ENCODE assay signal across 14 cellular contexts in genomic region chr17:3895354-3895753, GRCh38. TPM values are rescaled to one million over a fixed set of nuclear protein-coding genes. Genes with fewer than 3 reads are reported as not detected.
DNase-seq lines count a peak whose midpoint lies in the region; ATAC-seq, FAIRE-seq and TF ChIP-seq lines count a peak whose summit lies in the region.
"Had no signal": no experiment of that assay in that cellular context is flagged by ENCODE, and none has a peak within 500 bp of the region (broad histone marks: within the 10 kb centered on the region; RNA-seq: fewer than 3 reads in every experiment).

No MANE protein-coding gene starts in this region.

- H3F3A ChIP-seq in PC-3 (ENCODE audit: low read length, unreplicated experiment): no peaks in the 10 kb centered on the region

- H3K27me3 ChIP-seq in PC-3 (ENCODE audit: low read length): no peaks in the 10 kb centered on the region
- no peaks in the 10 kb centered on the region for H3K27me3 ChIP-seq in K562 (ENCODE audit: control insufficient read depth in 2 of 2, insufficient read depth in 2 of 2, low read length in 2 of 2)
- no peaks in the 10 kb centered on the region for H3K27me3 ChIP-seq in mucosa of rectum (ENCODE audit: control insufficient read depth in 2 of 2, insufficient read depth in 2 of 2, low read length in 2 of 2)
- H3K27me3 ChIP-seq in suprapubic skin: no peaks in the 10 kb centered on the region

- H3K9ac ChIP-seq in PC-3 (ENCODE audit: low read length): no peak overlapping the region
- H3K9ac ChIP-seq in K562 (ENCODE audit: insufficient read depth in 1 of 2, low read depth in 2 of 2, low read length in 2 of 2): peak overlapping the region in 1 of 2 experiments; percentile 61; a peak in 1 of 4 replicates
- peak overlapping the region; percentile 24 to 48 for H3K9ac ChIP-seq in mucosa of rectum (ENCODE audit: low read depth in 1 of 2, low read length in 2 of 2)
- H3K9ac ChIP-seq: KMS-11 had no signal

- no peak for TF ChIP-seq CTCF in PC-3 (conservative IDR thresholded peaks at IDR 0.05; ENCODE audit: low read depth, low read length)
- no peak for TF ChIP-seq CTCF in K562 (IDR thresholded peaks at IDR 0.05 in 2 of 3, conservative IDR thresholded peaks at IDR 0.05 in 1 of 3; ENCODE audit: insufficient read depth in 2 of 3, low read depth in 1 of 3, low read length in 3 of 3)
- TF ChIP-seq CTCF in suprapubic skin (IDR thresholded peaks at IDR 0.05): no peak

- 0 out of 2 replicates have a peak overlapping the region, but pooled peaks have one; percentile 15 for H2AFZ ChIP-seq in PC-3 (ENCODE audit: low read length)
- peak overlapping the region; percentile 14; the same call in 1 of the 2 replicates for H2AFZ ChIP-seq in K562 (ENCODE audit: low read depth, low read length)

- H3K4me1 ChIP-seq in PC-3 (ENCODE audit: insufficient read depth, low read length) (peaks cover 38% of the 10 kb centered on the region), K562 (replicated peaks in 1 of 2; ENCODE audit: control insufficient read depth in 2 of 2, insufficient read depth in 2 of 2, low read length in 2 of 2) (peaks cover 16 to 47% of the 10 kb centered on the region in 2 experiments; a peak in 4 of 5 replicates), mucosa of rectum (ENCODE audit: control insufficient read depth in 2 of 2, insufficient read depth in 2 of 2, low read length in 2 of 2) (peaks cover 31 to 41% of the 10 kb centered on the region in 2 donors), suprapubic skin (peaks cover 60% of the 10 kb centered on the region)

- H3K9me2 ChIP-seq in PC-3 (replicated peaks; ENCODE audit: low read length): no peaks in the 10 kb centered on the region

- DNase-seq in PC-3: no peak
- no peak for DNase-seq in K562 (ENCODE audit: extremely low read depth in 1 of 4, low spot score in 3 of 4)
- no peak for DNase-seq in suprapubic skin (ENCODE audit: low spot score in 2 of 2)
- DNase-seq in GF-D8 (lab: John Stamatoyannopoulos, UW): no peak
- no peak for DNase-seq in activated CD4-positive, alpha-beta T cell treated with anti-CD3 and anti-CD28 coated beads, Interleukin-2, amount 50 U/mL, for 1 hour
- DNase-seq in HTR-8/SVneo (ENCODE audit: insufficient read length, low spot score): no peak
- DNase-seq: activated B cell treated with CpG ODN at 0.5 μM for 24 hours; activated naive CD8-positive, alpha-beta T cell treated with anti-CD3 and anti-CD28 coated beads, Interleukin-2, amount 10 ng/mL, durations not matched to agents 7 days and 5 days; NCI-H1436; stimulated activated CD4-positive, alpha-beta T cell treated with anti-CD3 and anti-CD28 coated beads, Interleukin-1b, Interleukin-23, amount 100 ng/mL, for 48 hours had no signal

- CTCF ChIA-PET in PC-3 (lab: Charles Lee): no interaction called here
- CTCF ChIA-PET in K562 (lab: Yijun Ruan, JAX; ENCODE audit: low intra/inter-chr PET ratio): no interaction called here

- WGBS in K562 (ENCODE audit: insufficient coverage, low coverage, missing lambda C conversion rate): 94% methylated on average over 3 of the region's 3 CpGs
- 87% methylated on average over 3 of the region's 3 CpGs for WGBS in suprapubic skin

- H3K9me1 ChIP-seq in K562 (ENCODE audit: control insufficient read depth, insufficient read depth, low read length): no peaks in the 10 kb centered on the region

- TF ChIP-seq POLR2A in K562 (conservative IDR thresholded peaks at IDR 0.05): no peak
- no peak for TF ChIP-seq POLR2A in suprapubic skin (IDR thresholded peaks at IDR 0.05)

- BruUV-seq in PC-3 (replicated peaks; lab: Mats Ljungman, UMichigan): no TSS peak
- no TSS peak for BruUV-seq in K562 (replicated peaks; lab: Mats Ljungman, UMichigan)

- H3K4me2 ChIP-seq in PC-3 (ENCODE audit: low read length): peak overlapping the region; percentile 50
- no peak overlapping the region for H3K4me2 ChIP-seq in K562 (ENCODE audit: insufficient read depth, low read length)
- H3K4me2 ChIP-seq: KMS-11 had no signal

- FAIRE-seq in K562 (lab: Jason Lieb, UNC): no peak
- FAIRE-seq in HTR-8/SVneo (lab: Jason Lieb, UNC): no peak

- POLR2A ChIA-PET in PC-3 (lab: Charles Lee; ENCODE audit: unreplicated experiment): interaction anchor here (0.7 kb wide), 1 partner anchor 73 kb away, joined by 13 read pairs; no protein-coding TSS in a partner anchor
- POLR2A ChIA-PET in K562 (lab: Yijun Ruan, JAX): no interaction called here

- TF ChIP-seq RAD21 in K562 (CRISPR knock-in tag; conservative IDR thresholded peaks at IDR 0.05 in 1 of 2, IDR thresholded peaks at IDR 0.05 in 1 of 2): no peak

- H3K36me3 ChIP-seq in PC-3 (ENCODE audit: low read depth, low read length) (no peaks in the 10 kb centered on the region), K562 (ENCODE audit: control insufficient read depth, insufficient read depth, low read length) (no peaks in the 10 kb centered on the region), mucosa of rectum (ENCODE audit: control insufficient read depth in 2 of 2, insufficient read depth in 2 of 2, low read length in 2 of 2) (no peaks in the 10 kb centered on the region), suprapubic skin (no peaks in the 10 kb centered on the region)

- H3K9me3 ChIP-seq in PC-3 (ENCODE audit: low read length) (no peaks in the 10 kb centered on the region), K562 (replicated peaks; ENCODE audit: control insufficient read depth, insufficient read depth, low read depth, low read length) (no peaks in the 10 kb centered on the region), mucosa of rectum (ENCODE audit: control insufficient read depth in 2 of 2, low read length in 2 of 2) (no peaks in the 10 kb centered on the region), suprapubic skin (no peaks in the 10 kb centered on the region)

- H3K4me3 ChIP-seq in PC-3 (ENCODE audit: low read length): no peak overlapping the region
- no peak overlapping the region for H3K4me3 ChIP-seq in K562
- no peak overlapping the region for H3K4me3 ChIP-seq in mucosa of rectum (ENCODE audit: low read length in 2 of 2)
- H3K4me3 ChIP-seq in suprapubic skin: no peak overlapping the region
- H3K4me3 ChIP-seq: coronary artery had no signal

- no peaks in the 10 kb centered on the region for H4K20me1 ChIP-seq in PC-3 (ENCODE audit: low read length)
- H4K20me1 ChIP-seq in K562 (replicated peaks; ENCODE audit: control insufficient read depth, insufficient read depth, low read length): no peaks in the 10 kb centered on the region

- intact Hi-C loops in PC-3 (cut with micrococcal nuclease): no loop called here
- intact Hi-C loops in K562 (cut with micrococcal nuclease): no loop called here

- TF ChIP-seq EP300 in K562 (IDR thresholded peaks at IDR 0.05; ENCODE audit: low read length): no peak
- TF ChIP-seq EP300 in suprapubic skin (IDR thresholded peaks at IDR 0.05): no peak

- H3K27ac ChIP-seq in PC-3 (ENCODE audit: low read length): peak overlapping the region; percentile 49
- H3K27ac ChIP-seq in K562 (ENCODE audit: extremely low read depth, low read depth, low read length): no peak overlapping the region
- H3K27ac ChIP-seq in mucosa of rectum (ENCODE audit: low read depth in 2 of 2, low read length in 2 of 2): peak overlapping the region; percentile 90 to 93
- H3K27ac ChIP-seq in suprapubic skin: peak overlapping the region; percentile 77
- H3K27ac ChIP-seq: KMS-11 had no signal

- ATAC-seq in PC-3: no peak
- ATAC-seq in K562: no peak

- H3K79me2 ChIP-seq in PC-3 (ENCODE audit: low read length) (peaks cover 14% of the 10 kb centered on the region), K562 (ENCODE audit: control insufficient read depth, insufficient read depth, low read length) (peaks cover 15% of the 10 kb centered on the region; the same call in 2 of the 3 replicates)

- in situ Hi-C loops in K562 (cut with MboI): no loop called here

RNA-seq across cellular contexts. Expression of gene CAMKK1, which starts 2.5 kb away (rescaled TPM):
- total RNA-seq in PC-3 (2014; rRNA removed) (10.1 and 12.4 TPM in 2 replicates), K562 (2014; rRNA removed) (4.9 and 6.2 TPM in 2 replicates), K562 (2014; rRNA removed; fragmentation: Illumina TruSeq; extraction: Trizol) (1.7 and 2.2 TPM in 2 replicates), K562 (2015; rRNA removed; fragmentation: Illumina TruSeq; extraction: Trizol) (4.4 and 4.5 TPM in 2 replicates), K562 (2021) (6.7 and 7.5 TPM in 2 replicates), suprapubic skin (10 to 100 TPM; 10.8 to 17.3 (median 12.9) TPM)
- 11.8 and 29.1 TPM in 2 replicates for total RNA-seq in K562 (2011; cell fraction: chromatin; rRNA removed; ENCODE audit: low replicate concordance)
- 17.0 TPM in 2 replicates for total RNA-seq in K562 (2011; cell fraction: nucleolus; rRNA removed)
- total RNA-seq in K562 (2011; cell fraction: nucleoplasm; rRNA removed): 12.7 and 13.1 TPM in 2 replicates
- polyA plus RNA-seq in K562 (2011; rRNA removed) (5.7 and 6.5 TPM in 2 replicates), K562 (2014; fragmentation: Illumina TruSeq; extraction: Trizol) (5.1 and 6.5 TPM in 2 replicates), K562 (2014; fragmentation: Nextera tagmentation; extraction: Ambion mirVana) (under 1 TPM; 0.34 to 0.59 TPM), K562 (2014; rRNA removed) (6.1 and 7.4 TPM in 2 replicates)
- 5.0 and 7.4 TPM in 2 replicates for polyA plus RNA-seq in K562 (2011; cell fraction: cytosol; rRNA removed)
- polyA plus RNA-seq in K562 (2011; cell fraction: nucleus; rRNA removed): 17.5 and 25.4 TPM in 2 replicates
- 4.1 and 4.9 TPM in 2 replicates for polyA plus RNA-seq in K562 (2012)
- polyA minus RNA-seq in K562 (2011; rRNA and poly(A)+ RNA removed): 3.5 and 4.8 TPM in 2 replicates
- 3.2 and 4.5 TPM in 2 replicates for polyA minus RNA-seq in K562 (2011; cell fraction: cytosol; rRNA and poly(A)+ RNA removed)
- polyA minus RNA-seq in K562 (2011; cell fraction: nucleus; rRNA and poly(A)+ RNA removed): 7.5 and 8.2 TPM in 2 replicates

RNA-seq across cellular contexts. Expression of gene P2RX1, which starts 20.9 kb away (rescaled TPM):
- total RNA-seq in PC-3 (2014; rRNA removed) (not detected in 2 replicates), K562 (2014; rRNA removed) (13.3 and 16.0 TPM in 2 replicates), K562 (2014; rRNA removed; fragmentation: Illumina TruSeq; extraction: Trizol) (4.9 and 6.8 TPM in 2 replicates), K562 (2015; rRNA removed; fragmentation: Illumina TruSeq; extraction: Trizol) (8.1 and 9.6 TPM in 2 replicates), K562 (2021) (15.3 and 20.3 TPM in 2 replicates), suprapubic skin (1 to 10 TPM in 2 of 4 donors, under 1 TPM in 2; 0.25 to 2.6 (median 1.2) TPM)
- 21.9 and 70.4 TPM in 2 replicates for total RNA-seq in K562 (2011; cell fraction: chromatin; rRNA removed; ENCODE audit: low replicate concordance)
- 38.4 and 45.2 TPM in 2 replicates for total RNA-seq in K562 (2011; cell fraction: nucleolus; rRNA removed)
- 27.3 and 30.9 TPM in 2 replicates for total RNA-seq in K562 (2011; cell fraction: nucleoplasm; rRNA removed)
- polyA plus RNA-seq in K562 (2011; rRNA removed) (12.2 and 13.6 TPM in 2 replicates), K562 (2014; fragmentation: Illumina TruSeq; extraction: Trizol) (10.3 and 17.6 TPM in 2 replicates), K562 (2014; fragmentation: Nextera tagmentation; extraction: Ambion mirVana) (under 1 TPM; 0.27 to 0.66 TPM), K562 (2014; rRNA removed) (18.4 and 18.8 TPM in 2 replicates)
- polyA plus RNA-seq in K562 (2011; cell fraction: cytosol; rRNA removed): 10.0 and 27.5 TPM in 2 replicates
- polyA plus RNA-seq in K562 (2011; cell fraction: nucleus; rRNA removed): 41.2 and 64.7 TPM in 2 replicates
- polyA plus RNA-seq in K562 (2012): 18.2 and 106 TPM in 2 replicates
- polyA minus RNA-seq in K562 (2011; rRNA and poly(A)+ RNA removed): 4.3 and 7.9 TPM in 2 replicates
- polyA minus RNA-seq in K562 (2011; cell fraction: cytosol; rRNA and poly(A)+ RNA removed): 3.7 and 7.2 TPM in 2 replicates
- polyA minus RNA-seq in K562 (2011; cell fraction: nucleus; rRNA and poly(A)+ RNA removed): 12.2 and 18.7 TPM in 2 replicates
- total RNA-seq: CD4-positive, alpha-beta memory T cell had no signal
- polyA plus RNA-seq: CD4-positive, alpha-beta memory T cell had no signal

RNA-seq across cellular contexts. Expression of gene NCBP3, which starts 49.3 kb away (rescaled TPM):
- 17.3 and 21.0 TPM in 2 replicates for total RNA-seq in PC-3 (2014; rRNA removed)
- 47.1 and 120 TPM in 2 replicates for total RNA-seq in K562 (2011; cell fraction: chromatin; rRNA removed; ENCODE audit: low replicate concordance)
- total RNA-seq in K562 (2011; cell fraction: nucleolus; rRNA removed): 24.3 and 29.0 TPM in 2 replicates
- total RNA-seq in K562 (2011; cell fraction: nucleoplasm; rRNA removed): 71.9 and 106 TPM in 2 replicates
- 11.9 and 13.0 TPM in 2 replicates for total RNA-seq in K562 (2014; rRNA removed)
- 20.8 and 21.4 TPM in 2 replicates for total RNA-seq in K562 (2014; rRNA removed; fragmentation: Illumina TruSeq; extraction: Trizol)
- 15.0 and 17.9 TPM in 2 replicates for total RNA-seq in K562 (2015; rRNA removed; fragmentation: Illumina TruSeq; extraction: Trizol)
- total RNA-seq in K562 (2021): 20.5 and 23.7 TPM in 2 replicates
- 16.7 and 22.0 TPM in 2 replicates for polyA plus RNA-seq in K562 (2011; rRNA removed)
- 4.4 and 8.3 TPM in 2 replicates for polyA plus RNA-seq in K562 (2011; cell fraction: cytosol; rRNA removed)
- polyA plus RNA-seq in K562 (2011; cell fraction: nucleus; rRNA removed): 35.6 and 38.6 TPM in 2 replicates
- 15.5 and 16.0 TPM in 2 replicates for polyA plus RNA-seq in K562 (2012)
- 16.6 and 23.0 TPM in 2 replicates for polyA plus RNA-seq in K562 (2014; fragmentation: Illumina TruSeq; extraction: Trizol)
- polyA plus RNA-seq in K562 (2014; fragmentation: Nextera tagmentation; extraction: Ambion mirVana): 1 to 10 TPM; 3.1 to 5.8 TPM
- 25.5 and 26.9 TPM in 2 replicates for polyA plus RNA-seq in K562 (2014; rRNA removed)
- 19.6 and 25.8 TPM in 2 replicates for polyA minus RNA-seq in K562 (2011; rRNA and poly(A)+ RNA removed)
- polyA minus RNA-seq in K562 (2011; cell fraction: cytosol; rRNA and poly(A)+ RNA removed): 5.0 and 8.9 TPM in 2 replicates
- 11.3 and 17.9 TPM in 2 replicates for polyA minus RNA-seq in K562 (2011; cell fraction: nucleus; rRNA and poly(A)+ RNA removed)
- total RNA-seq in suprapubic skin: 10 to 100 TPM; 15.4 to 41.8 (median 26.1) TPM
